In genomic region chr11:7968686-7969085, GRCh38 we compare ENCODE assay signal across 21 cellular contexts. TPM values are rescaled to one million over a fixed set of nuclear protein-coding genes. Genes with fewer than 3 reads are reported as not detected.
"Had no signal": no experiment of that assay in that cellular context is flagged by ENCODE, and none has a peak within 500 bp of the region (broad histone marks: within the 10 kb centered on the region; RNA-seq: fewer than 3 reads in every experiment).

No MANE protein-coding gene starts in this region.

- H3K27me3 ChIP-seq: right atrium auricular region, testis had no signal

- H3K4me1 Mint-ChIP-seq: activated CD4-positive, alpha-beta T cell treated with anti-CD3 and anti-CD28 coated beads, Interleukin-2, amount 10 ng/mL, durations not matched to agents 7 days and 5 days; memory B cell had no signal

- H3K27ac ChIP-seq: right atrium auricular region, spleen, stomach, testis had no signal

- H3K36me3 ChIP-seq: right atrium auricular region, spleen, stomach had no signal

- H3K4me3 Mint-ChIP-seq: activated CD4-positive, alpha-beta T cell treated with anti-CD3 and anti-CD28 coated beads, Interleukin-2, amount 10 ng/mL, durations not matched to agents 7 days and 5 days; activated naive CD8-positive, alpha-beta T cell; activated T-cell treated with anti-CD3 and anti-CD28 coated beads, Interleukin-2, amount 50 U/mL, for 72 hours; effector memory CD8-positive, alpha-beta T cell; memory B cell; natural killer cell treated with Interleukin-12 subunit alpha and Interleukin-12 subunit beta and Interleukin-15 and Interleukin-18, amount 100 ng/mL, for 72 hours; T-helper 2 cell treated with Interferon-gamma antibody and Interleukin-4, amounts not matched to agents 5 μg/mL and 100 μg/mL, for 36 hours had no signal

- H3K4me1 ChIP-seq: right atrium auricular region, spleen, stomach, testis had no signal

- H3K27me3 Mint-ChIP-seq: activated naive CD8-positive, alpha-beta T cell had no signal

- H3K9me3 Mint-ChIP-seq: activated CD4-positive, alpha-beta T cell treated with anti-CD3 and anti-CD28 coated beads, Interleukin-2, amount 10 ng/mL, durations not matched to agents 7 days and 5 days; activated T-cell treated with anti-CD3 and anti-CD28 coated beads, Interleukin-2, amount 50 U/mL, for 72 hours; effector memory CD8-positive, alpha-beta T cell; memory B cell; natural killer cell treated with Interleukin-12 subunit alpha and Interleukin-12 subunit beta and Interleukin-15 and Interleukin-18, amount 100 ng/mL, for 72 hours; T-helper 2 cell treated with Interferon-gamma antibody and Interleukin-4, amounts not matched to agents 5 μg/mL and 100 μg/mL, for 36 hours had no signal

- ATAC-seq: activated T-cell treated with anti-CD3 and anti-CD28 coated beads, Interleukin-2, amount 50 U/mL, for 72 hours; effector memory CD8-positive, alpha-beta T cell; left ventricle myocardium superior; natural killer cell treated with Interleukin-12 subunit alpha and Interleukin-12 subunit beta and Interleukin-15 and Interleukin-18, amount 100 ng/mL, for 72 hours had no signal

- H3K9me3 ChIP-seq: right atrium auricular region, spleen, stomach, testis had no signal

- DNase-seq: activated CD4-positive, alpha-beta T cell treated with anti-CD3 and anti-CD28 coated beads, Interleukin-2, amount 10 ng/mL, durations not matched to agents 7 days and 5 days; activated CD8-positive, alpha-beta memory T cell treated with anti-CD3 and anti-CD28 coated beads, Interleukin-2, amount 50 U/mL, for 48 hours; activated gamma-delta T cell; activated T-cell treated with anti-CD3 and anti-CD28 coated beads, Interleukin-2, amount 50 U/mL, for 72 hours; amygdala; dermis blood vessel endothelial cell; effector memory CD8-positive, alpha-beta T cell; left ventricle myocardium superior; spleen; stomach; testis had no signal

- H3K27ac Mint-ChIP-seq: activated CD4-positive, alpha-beta T cell treated with anti-CD3 and anti-CD28 coated beads, Interleukin-2, amount 10 ng/mL, durations not matched to agents 7 days and 5 days; activated naive CD8-positive, alpha-beta T cell; activated T-cell treated with anti-CD3 and anti-CD28 coated beads, Interleukin-2, amount 50 U/mL, for 72 hours; effector memory CD8-positive, alpha-beta T cell; memory B cell; natural killer cell treated with Interleukin-12 subunit alpha and Interleukin-12 subunit beta and Interleukin-15 and Interleukin-18, amount 100 ng/mL, for 72 hours; T-helper 2 cell treated with Interferon-gamma antibody and Interleukin-4, amounts not matched to agents 5 μg/mL and 100 μg/mL, for 36 hours had no signal

- H3K36me3 Mint-ChIP-seq: activated naive CD8-positive, alpha-beta T cell; memory B cell; natural killer cell treated with Interleukin-12 subunit alpha and Interleukin-12 subunit beta and Interleukin-15 and Interleukin-18, amount 100 ng/mL, for 72 hours had no signal

- H3K4me3 ChIP-seq: right atrium auricular region, spleen, stomach, testis had no signal

RNA-seq across cellular contexts. Expression of gene NLRP10, which starts 3.4 kb away (rescaled TPM):
- total RNA-seq: activated CD4-positive, alpha-beta T cell treated with anti-CD3 and anti-CD28 coated beads, Interleukin-2, amount 10 ng/mL, durations not matched to agents 7 days and 5 days; activated T-cell treated with anti-CD3 and anti-CD28 coated beads, Interleukin-2, amount 50 U/mL, for 72 hours; epithelial cell of proximal tubule; kidney epithelial cell; left ventricle myocardium superior; natural killer cell treated with Interleukin-12 subunit alpha and Interleukin-12 subunit beta and Interleukin-15 and Interleukin-18, amount 100 ng/mL, for 72 hours; posterior vena cava; right atrium auricular region; spleen; stomach; testis; urinary bladder had no signal

RNA-seq across cellular contexts. Expression of gene OR10A3, which starts 27.2 kb away (rescaled TPM):
- total RNA-seq: activated CD4-positive, alpha-beta T cell treated with anti-CD3 and anti-CD28 coated beads, Interleukin-2, amount 10 ng/mL, durations not matched to agents 7 days and 5 days; activated T-cell treated with anti-CD3 and anti-CD28 coated beads, Interleukin-2, amount 50 U/mL, for 72 hours; dermis blood vessel endothelial cell; epithelial cell of proximal tubule; glomerular endothelial cell; kidney epithelial cell; left ventricle myocardium superior; natural killer cell treated with Interleukin-12 subunit alpha and Interleukin-12 subunit beta and Interleukin-15 and Interleukin-18, amount 100 ng/mL, for 72 hours; posterior vena cava; right atrium auricular region; spleen; stomach; urinary bladder had no signal

RNA-seq across cellular contexts. Expression of gene OR10A6, which starts 37.6 kb away (rescaled TPM):
- total RNA-seq: activated CD4-positive, alpha-beta T cell treated with anti-CD3 and anti-CD28 coated beads, Interleukin-2, amount 10 ng/mL, durations not matched to agents 7 days and 5 days; activated T-cell treated with anti-CD3 and anti-CD28 coated beads, Interleukin-2, amount 50 U/mL, for 72 hours; dermis blood vessel endothelial cell; epithelial cell of proximal tubule; glomerular endothelial cell; kidney epithelial cell; left ventricle myocardium superior; natural killer cell treated with Interleukin-12 subunit alpha and Interleukin-12 subunit beta and Interleukin-15 and Interleukin-18, amount 100 ng/mL, for 72 hours; posterior vena cava; right atrium auricular region; spleen; testis; urinary bladder had no signal
